21 cellular contexts compared by ENCODE assay signal in genomic region chr12:72269491-72269890, GRCh38. TPM values are rescaled to one million over a fixed set of nuclear protein-coding genes. Genes with fewer than 3 reads are reported as not detected.
DNase-seq lines count a peak whose midpoint lies in the region; FAIRE-seq and TF ChIP-seq lines count a peak whose summit lies in the region.
"Had no signal": no experiment of that assay in that cellular context is flagged by ENCODE, and none has a peak within 500 bp of the region (broad histone marks: within the 10 kb centered on the region; RNA-seq: fewer than 3 reads in every experiment).

No MANE protein-coding gene starts in this region.

- no peak overlapping the region for H3K27ac ChIP-seq in mammary epithelial cell (ENCODE audit: insufficient read depth, low read depth, low read length)
- H3K27ac ChIP-seq in astrocyte (ENCODE audit: low read depth, low read length), result no peak overlapping the region
- H3K27ac ChIP-seq: sigmoid colon, transverse colon had no signal

- TF ChIP-seq CTCF in mammary epithelial cell (conservative IDR thresholded peaks at IDR 0.05 in 1 of 2, IDR thresholded peaks at IDR 0.05 in 1 of 2; ENCODE audit: extremely low read depth in 1 of 2, insufficient read depth in 1 of 2, low read depth in 1 of 2, low read length in 2 of 2) (no peak), MCF 10A (IDR thresholded peaks at IDR 0.05; ENCODE audit: unreplicated experiment) (no peak), astrocyte (IDR thresholded peaks at IDR 0.05; ENCODE audit: insufficient read depth, low read depth, low read length) (no peak)

- dilution Hi-C loops in mammary epithelial cell (cut with HindIII; ENCODE audit: low sequenced_read_pairs), result no loop called here

- H3K4me2 ChIP-seq in mammary epithelial cell (ENCODE audit: insufficient read depth, low read depth, low read length) (peak overlapping the region; percentile 79), astrocyte (ENCODE audit: low read length) (peak overlapping the region; percentile 96)

- H3K9ac ChIP-seq in mammary epithelial cell (ENCODE audit: insufficient read depth, low read length) (no peak overlapping the region), astrocyte (ENCODE audit: low read length) (peak overlapping the region; percentile 89)

- 90% methylated on average over 1 of the region's 1 CpG for WGBS in mammary epithelial cell (ENCODE audit: low coverage, missing lambda C conversion rate)

- H3K4me1 Mint-ChIP-seq in MCF 10A (ENCODE audit: insufficient read depth, unreplicated experiment), result no peaks in the 10 kb centered on the region
- H3K4me1 Mint-ChIP-seq in astrocyte (ENCODE audit: low read depth, unreplicated experiment), result no peaks in the 10 kb centered on the region

- H2AFZ ChIP-seq in mammary epithelial cell (ENCODE audit: low read depth, low read length) (no peak overlapping the region), astrocyte (ENCODE audit: low read depth, low read length) (no peak overlapping the region)

- no peaks in the 10 kb centered on the region for H3K9me3 Mint-ChIP-seq in MCF 10A (ENCODE audit: unreplicated experiment)
- no peaks in the 10 kb centered on the region for H3K9me3 Mint-ChIP-seq in astrocyte (ENCODE audit: unreplicated experiment)

- FAIRE-seq in astrocyte (lab: Jason Lieb, UNC) (no peak), GM19239 (lab: Jason Lieb, UNC) (no peak)

- BruUV-seq in mammary epithelial cell (replicated peaks; lab: Mats Ljungman, UMichigan) (no TSS peak), MCF 10A (replicated peaks; lab: Mats Ljungman, UMichigan) (no TSS peak)

- intact Hi-C loops in mammary epithelial cell (cut with micrococcal nuclease) (no loop called here), MCF 10A (cut with micrococcal nuclease) (no loop called here)

- H3K27me3 Mint-ChIP-seq in MCF 10A (ENCODE audit: insufficient read depth, unreplicated experiment) (peaks cover 24% of the 10 kb centered on the region), astrocyte (ENCODE audit: low read depth, unreplicated experiment) (peaks cover 25% of the 10 kb centered on the region)

- H4K20me1 ChIP-seq in mammary epithelial cell (ENCODE audit: insufficient read depth, low read length) (no peaks in the 10 kb centered on the region), astrocyte (ENCODE audit: insufficient read depth, low read length) (no peaks in the 10 kb centered on the region)

- H3K79me2 ChIP-seq in mammary epithelial cell (ENCODE audit: insufficient read depth, low read length), result peaks cover 81% of the 10 kb centered on the region
- H3K79me2 ChIP-seq in astrocyte (ENCODE audit: insufficient read depth, low read length), result peaks cover 91% of the 10 kb centered on the region

- POLR2A ChIA-PET in MCF 10A (lab: Yijun Ruan, JAX), result no interaction called here

- H3K4me3 ChIP-seq in mammary epithelial cell (replicated peaks in 1 of 3; ENCODE audit: insufficient read depth in 1 of 3, low read depth in 2 of 3, low read length in 3 of 3) (peak overlapping the region in 2 of 3 experiments; percentile 72 to 85), astrocyte (ENCODE audit: insufficient read depth, low read depth, low read length) (peak overlapping the region; percentile 94)
- H3K4me3 ChIP-seq: sigmoid colon, transverse colon had no signal

- DNase-seq in mammary epithelial cell (no peak), MCF 10A (ENCODE audit: unreplicated experiment) (no peak), astrocyte (ENCODE audit: low read depth) (no peak), kidney glomerular epithelial cell (lab: John Stamatoyannopoulos, UW) (peak; percentile 46), NCI-H2029 treated with DMSO at 0.1 percent for 48 hours (lab: John Stamatoyannopoulos, UW) (no peak), GOT3 (lab: John Stamatoyannopoulos, UW) (no peak), NOMO-1 (lab: John Stamatoyannopoulos, UW; ENCODE audit: unreplicated experiment in 2 of 2) (no peak), GM19239 (ENCODE audit: insufficient read length, low spot score) (no peak)
- DNase-seq: activated CD4-positive, alpha-beta T cell treated with anti-CD3 and anti-CD28 coated beads, Interleukin-2, amount 50 U/mL, for 48 hours; activated gamma-delta T cell treated with Interleukin-2 at 50 U/mL for 16 hours; activated T-cell treated with anti-CD3 and anti-CD28 coated beads for 4 hours; hippocampal formation; islet precursor cell; NCI-H2081; NCI-H510A; sigmoid colon; stimulated activated CD4-positive, alpha-beta T cell treated with anti-CD3 and anti-CD28 coated beads, Interleukin-2, amount 100 ng/mL, for 24 hours; stimulated activated naive CD8-positive, alpha-beta T cell treated with anti-CD3 and anti-CD28 coated beads, Interleukin-15, Interleukin-2, amounts not matched to agents 100 U/mL and 50 U/mL, for 24 hours; T-helper 1 cell; transverse colon had no signal

- in situ Hi-C loops in mammary epithelial cell (cut with MboI; ENCODE audit: low sequenced_read_pairs in 2 of 2), result no loop called here

- H3K27ac Mint-ChIP-seq in MCF 10A (ENCODE audit: low read depth, unreplicated experiment), result no peak overlapping the region
- H3K27ac Mint-ChIP-seq in astrocyte (ENCODE audit: unreplicated experiment), result no peak overlapping the region

- CTCF ChIA-PET in mammary epithelial cell (lab: Charles Lee; ENCODE audit: low non-redundant PET), result no interaction called here
- CTCF ChIA-PET in MCF 10A (lab: Yijun Ruan, JAX), result no interaction called here

- H3K27me3 ChIP-seq in mammary epithelial cell (ENCODE audit: insufficient read depth, low read length), result no peaks in the 10 kb centered on the region
- H3K27me3 ChIP-seq in astrocyte (ENCODE audit: insufficient read depth, low read length), result no peaks in the 10 kb centered on the region

- no peaks in the 10 kb centered on the region for H3K9me3 ChIP-seq in mammary epithelial cell (replicated peaks; ENCODE audit: insufficient read depth, low read length)
- no peaks in the 10 kb centered on the region for H3K9me3 ChIP-seq in astrocyte (ENCODE audit: insufficient read depth, low read depth, low read length)
- H3K9me3 ChIP-seq: sigmoid colon, transverse colon had no signal

- H3K36me3 Mint-ChIP-seq in MCF 10A (ENCODE audit: insufficient read depth, unreplicated experiment) (no peaks in the 10 kb centered on the region), astrocyte (ENCODE audit: low read depth, unreplicated experiment) (no peaks in the 10 kb centered on the region)

- H3K4me3 Mint-ChIP-seq in MCF 10A (ENCODE audit: unreplicated experiment) (no peak overlapping the region), astrocyte (ENCODE audit: unreplicated experiment) (no peak overlapping the region)

- peaks cover 16% of the 10 kb centered on the region for H3K4me1 ChIP-seq in mammary epithelial cell (ENCODE audit: insufficient read depth, low read length)
- H3K4me1 ChIP-seq in astrocyte (ENCODE audit: insufficient read depth, low read length), result no peaks in the 10 kb centered on the region

- peaks cover 8% of the 10 kb centered on the region for H3K36me3 ChIP-seq in mammary epithelial cell (ENCODE audit: insufficient read depth, low read length)
- no peaks in the 10 kb centered on the region for H3K36me3 ChIP-seq in astrocyte (ENCODE audit: insufficient read depth, low read length)
- H3K36me3 ChIP-seq: sigmoid colon, transverse colon had no signal

RNA-seq across cellular contexts. Expression of gene TRHDE, which starts 2.7 kb away (rescaled TPM):
- total RNA-seq in mammary epithelial cell (1 to 10 TPM in 1 of 2 donors, under 1 TPM in 1; 0.17 to 5.2 TPM), MCF 10A (2022) (not detected in 2 replicates), astrocyte (0.87 and 1.4 TPM in 2 replicates)
- polyA plus RNA-seq in mammary epithelial cell, result 3.9 TPM
- 10.2 TPM for polyA minus RNA-seq in mammary epithelial cell
- total RNA-seq: myocyte had no signal
